17 cellular contexts compared by ENCODE assay signal in the genomic region with DNA sequence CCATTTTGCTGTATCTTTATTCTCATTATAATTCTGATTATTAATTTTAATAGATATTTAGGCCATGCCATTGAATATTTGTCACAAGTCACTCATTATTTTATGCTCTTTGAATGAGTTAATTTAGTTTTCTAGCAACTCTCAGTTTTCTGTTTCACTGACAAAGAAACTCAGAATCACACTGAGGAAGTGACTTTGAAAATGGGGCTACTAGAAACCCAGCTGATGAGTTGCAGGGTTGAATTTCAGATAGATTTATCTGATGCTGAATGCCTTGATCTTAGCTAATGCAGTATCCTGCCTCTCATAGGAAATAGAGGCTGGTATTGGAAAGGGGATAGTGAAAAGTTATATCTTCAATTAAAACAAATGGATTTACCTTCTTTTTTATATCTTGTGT.
DNase-seq lines count a peak whose midpoint lies in the region; ATAC-seq and TF ChIP-seq lines count a peak whose summit lies in the region.
"Had no signal": no experiment of that assay in that cellular context is flagged by ENCODE, and none has a peak within 500 bp of the region (broad histone marks: within the 10 kb centered on the region; RNA-seq: fewer than 3 reads in every experiment).

No MANE protein-coding gene starts in this region.

- H3K4me3 ChIP-seq in OCI-LY3 (ENCODE audit: low read length): no peak overlapping the region
- no peak overlapping the region for H3K4me3 ChIP-seq in right cardiac atrium (ENCODE audit: low read length)
- H3K4me3 ChIP-seq in psoas muscle: no peak overlapping the region
- H3K4me3 ChIP-seq: GM23248, testis had no signal

- H3K36me3 ChIP-seq in OCI-LY3 (replicated peaks; ENCODE audit: low read depth, low read length): no peaks in the 10 kb centered on the region
- H3K36me3 ChIP-seq in psoas muscle (ENCODE audit: insufficient read depth in 1 of 2, low read depth in 1 of 2): no peaks in the 10 kb centered on the region

- H3K79me2 ChIP-seq in OCI-LY3 (ENCODE audit: low read length): no peaks in the 10 kb centered on the region

- no peak overlapping the region for H2AFZ ChIP-seq in OCI-LY3 (ENCODE audit: low read depth, low read length)
- H2AFZ ChIP-seq: GM23248 had no signal

- H3K4me1 ChIP-seq in OCI-LY3 (ENCODE audit: low read length) (peaks cover 33% of the 10 kb centered on the region), right cardiac atrium (ENCODE audit: control insufficient read depth, insufficient read depth, low read length) (no peaks in the 10 kb centered on the region), psoas muscle (no peaks in the 10 kb centered on the region)
- H3K4me1 ChIP-seq: foreskin keratinocyte, testis had no signal

- no peaks in the 10 kb centered on the region for H3K36me3 Mint-ChIP-seq in activated naive CD8-positive, alpha-beta T cell treated with anti-CD3 and anti-CD28 coated beads, Interleukin-2, amount 50 U/mL, for 24 hours (ENCODE audit: low read depth)

- peak; percentile 54 for ATAC-seq in GM18909 (IDR thresholded peaks at IDR 0.05; ENCODE audit: poor library complexity, unreplicated experiment)
- peak; percentile 77 for ATAC-seq in GM21526 (IDR thresholded peaks at IDR 0.05; ENCODE audit: low FRiP score, unreplicated experiment)
- ATAC-seq in HG03066 (IDR thresholded peaks at IDR 0.05; ENCODE audit: low read depth, unreplicated experiment): peak; percentile 69
- no peak for ATAC-seq in activated naive CD8-positive, alpha-beta T cell treated with anti-CD3 and anti-CD28 coated beads, Interleukin-2, amount 50 U/mL, for 24 hours
- no peak for ATAC-seq in right cardiac atrium
- no peak for ATAC-seq in psoas muscle
- ATAC-seq: activated CD8-positive, alpha-beta T cell treated with anti-CD3 and anti-CD28 coated beads, Interleukin-2, amount 10 ng/mL, durations not matched to agents 7 days and 5 days; foreskin keratinocyte; left lobe of liver; PC-3 had no signal

- TF ChIP-seq CTCF in OCI-LY3 (IDR thresholded peaks at IDR 0.05; ENCODE audit: low read depth, low read length) (no peak), psoas muscle (IDR thresholded peaks at IDR 0.05) (no peak)

- H3K4me1 Mint-ChIP-seq in activated naive CD8-positive, alpha-beta T cell treated with anti-CD3 and anti-CD28 coated beads, Interleukin-2, amount 50 U/mL, for 24 hours: no peaks in the 10 kb centered on the region

- no peaks in the 10 kb centered on the region for H3K27me3 Mint-ChIP-seq in activated naive CD8-positive, alpha-beta T cell treated with anti-CD3 and anti-CD28 coated beads, Interleukin-2, amount 50 U/mL, for 24 hours

- no peaks in the 10 kb centered on the region for H3K9me3 ChIP-seq in OCI-LY3 (ENCODE audit: insufficient read depth, low read length)
- H3K9me3 ChIP-seq in right cardiac atrium (ENCODE audit: control insufficient read depth, low read length): no peaks in the 10 kb centered on the region
- H3K9me3 ChIP-seq in psoas muscle: no peaks in the 10 kb centered on the region
- H3K9me3 ChIP-seq: testis had no signal

- H3K27ac ChIP-seq in OCI-LY3 (ENCODE audit: low read length) (no peak overlapping the region), right cardiac atrium (ENCODE audit: low read length) (no peak overlapping the region), psoas muscle (no peak overlapping the region)
- H3K27ac ChIP-seq: foreskin keratinocyte, GM23248, testis had no signal

- H3K9ac ChIP-seq in OCI-LY3 (ENCODE audit: low read length): no peak overlapping the region
- H3K9ac ChIP-seq: GM23248 had no signal

- H3K4me3 Mint-ChIP-seq in activated naive CD8-positive, alpha-beta T cell treated with anti-CD3 and anti-CD28 coated beads, Interleukin-2, amount 50 U/mL, for 24 hours: no peak overlapping the region
- H3K4me3 Mint-ChIP-seq: activated CD8-positive, alpha-beta T cell treated with anti-CD3 and anti-CD28 coated beads, Interleukin-2, amount 10 ng/mL, durations not matched to agents 7 days and 5 days had no signal

- H3K27me3 ChIP-seq in OCI-LY3 (ENCODE audit: low read depth, low read length) (no peaks in the 10 kb centered on the region), right cardiac atrium (ENCODE audit: control insufficient read depth, insufficient read depth) (no peaks in the 10 kb centered on the region), psoas muscle (ENCODE audit: insufficient read depth in 3 of 3, low read length in 2 of 3) (no peaks in the 10 kb centered on the region)
- H3K27me3 ChIP-seq: foreskin keratinocyte, testis had no signal

- H4K20me1 ChIP-seq in OCI-LY3 (ENCODE audit: insufficient read depth, low read length): no peaks in the 10 kb centered on the region

- DNase-seq in DMS79 treated with DMSO at 0.1 percent for 48 hours (lab: John Stamatoyannopoulos, UW) (no peak), right cardiac atrium (no peak), psoas muscle (no peak)
- DNase-seq in activated naive CD8-positive, alpha-beta T cell treated with anti-CD3 and anti-CD28 coated beads, Interleukin-2, amount 50 U/mL, for 24 hours: no peak
- DNase-seq: activated CD8-positive, alpha-beta T cell treated with anti-CD3 and anti-CD28 coated beads, Interleukin-2, amount 10 ng/mL, durations not matched to agents 7 days and 5 days; AML-193; foreskin keratinocyte; GM23248; NCI-H1930; PC-3; stimulated activated CD4-positive, alpha-beta T cell treated with anti-CD3 and anti-CD28 coated beads, Interleukin-4, amount 100 ng/mL, for 4 hours; testis had no signal

- H3K4me2 ChIP-seq in OCI-LY3 (ENCODE audit: low read length): peak overlapping the region; percentile 4; the same call in 1 of the 2 replicates

- intact Hi-C loops in right cardiac atrium (cut with DNase I): no loop called here
- intact Hi-C loops in psoas muscle (cut with DNase I): no loop called here

- H3K9me3 Mint-ChIP-seq in activated naive CD8-positive, alpha-beta T cell treated with anti-CD3 and anti-CD28 coated beads, Interleukin-2, amount 50 U/mL, for 24 hours: no peaks in the 10 kb centered on the region

- H3K27ac Mint-ChIP-seq in activated naive CD8-positive, alpha-beta T cell treated with anti-CD3 and anti-CD28 coated beads, Interleukin-2, amount 50 U/mL, for 24 hours: no peak overlapping the region
- H3K27ac Mint-ChIP-seq: activated CD8-positive, alpha-beta T cell treated with anti-CD3 and anti-CD28 coated beads, Interleukin-2, amount 10 ng/mL, durations not matched to agents 7 days and 5 days had no signal

Comparison
In these comparisons a context has a peak if more than half of its experiments do, and no peak if none do; other contexts are left out.
1. ATAC-seq: peak in GM18909 (single experiment), GM21526 (single experiment) and HG03066 (single experiment); none in activated naive CD8-positive, alpha-beta T cell treated with anti-CD3 and anti-CD28 coated beads, Interleukin-2, amount 50 U/mL, for 24 hours (single experiment), right cardiac atrium (0 of 2) and psoas muscle (0 of 4).